In the genomic region with DNA sequence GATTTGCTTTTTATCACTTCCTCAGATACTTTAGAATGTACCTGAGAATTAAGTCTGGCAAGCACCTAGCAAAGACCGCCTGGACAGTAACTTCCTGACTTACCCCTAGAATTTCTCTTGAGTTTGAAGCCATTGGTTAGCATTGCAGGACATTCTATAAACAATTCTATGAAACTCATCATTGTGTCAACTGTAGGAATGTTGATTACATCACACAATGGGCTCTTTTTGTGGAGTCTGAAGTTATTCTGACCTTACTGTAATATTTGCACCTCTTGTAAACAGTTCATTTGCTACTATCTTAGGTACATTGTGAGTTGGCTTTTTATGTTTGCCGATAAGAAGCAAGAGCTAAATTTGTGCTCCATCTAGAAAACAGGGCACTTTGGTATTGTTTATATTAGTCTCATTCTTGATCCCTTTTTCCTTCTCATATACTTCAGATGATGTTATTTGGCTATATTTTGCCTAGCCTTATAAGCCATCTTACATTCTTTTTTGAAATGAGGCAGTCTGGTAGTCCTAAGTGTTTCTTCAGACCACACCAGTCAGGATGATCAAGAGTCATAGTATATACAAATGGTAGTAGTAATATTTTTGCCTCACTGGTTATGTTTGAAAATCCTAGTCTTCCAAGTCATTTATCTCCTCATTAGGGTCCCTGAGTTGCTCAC, we compare ENCODE assay signal across 20 cellular contexts. TPM values are rescaled to one million over a fixed set of nuclear protein-coding genes. Genes with fewer than 3 reads are reported as not detected.
DNase-seq lines count a peak whose midpoint lies in the region; ATAC-seq and TF ChIP-seq lines count a peak whose summit lies in the region.
"Had no signal": no experiment of that assay in that cellular context is flagged by ENCODE, and none has a peak within 500 bp of the region (broad histone marks: within the 10 kb centered on the region; RNA-seq: fewer than 3 reads in every experiment).

No MANE protein-coding gene starts in this region.

- H3K4me1 ChIP-seq in GM23248 (ENCODE audit: insufficient read depth) (peaks cover 15% of the 10 kb centered on the region), SJSA1 (replicated peaks) (peaks cover 19% of the 10 kb centered on the region), right cardiac atrium (ENCODE audit: control insufficient read depth, insufficient read depth, low read length) (no peaks in the 10 kb centered on the region)
- H3K4me1 ChIP-seq: thyroid gland had no signal

- H3K4me3 ChIP-seq in GM23248 (no peak overlapping the region), SJSA1 (no peak overlapping the region), fibroblast of mammary gland (ENCODE audit: control insufficient read depth, low read depth, low read length) (no peak overlapping the region), right cardiac atrium (ENCODE audit: low read length) (no peak overlapping the region)
- H3K4me3 ChIP-seq: thyroid gland had no signal

- no peaks in the 10 kb centered on the region for H3K9me2 ChIP-seq in GM23248 (ENCODE audit: insufficient read depth)

- intact Hi-C loops in right cardiac atrium (cut with DNase I): no loop called here

- H3K27me3 ChIP-seq in GM23248 (replicated peaks; ENCODE audit: insufficient read depth): no peaks in the 10 kb centered on the region
- no peaks in the 10 kb centered on the region for H3K27me3 ChIP-seq in SJSA1 (replicated peaks)
- no peaks in the 10 kb centered on the region for H3K27me3 ChIP-seq in right cardiac atrium (ENCODE audit: control insufficient read depth, insufficient read depth)
- H3K27me3 ChIP-seq: thyroid gland had no signal

- in situ Hi-C loops in GM23248 (cut with MboI): no loop called here

- H3K4me2 ChIP-seq in GM23248 (ENCODE audit: unreplicated experiment): no peak overlapping the region
- H3K4me2 ChIP-seq: KMS-11 had no signal

- DNase-seq in GM23248: peak; percentile 42
- DNase-seq in SJSA1 (ENCODE audit: low read depth in 1 of 2, low spot score in 2 of 2): peak in 1 of 2 experiments; percentile 65
- peak; percentile 16 for DNase-seq in fibroblast of mammary gland (ENCODE audit: low read depth)
- no peak for DNase-seq in type B pancreatic cell (ENCODE audit: extremely low spot score, unreplicated experiment)
- no peak for DNase-seq in right cardiac atrium
- DNase-seq in NCI-H128 (lab: John Stamatoyannopoulos, UW; ENCODE audit: unreplicated experiment): no peak
- DNase-seq in medulla oblongata (ENCODE audit: extremely low spot score): no peak
- DNase-seq: activated gamma-delta T cell treated with Interleukin-2 at 50 U/mL for 16 hours; aorta; CD4-positive, alpha-beta T cell; cortex of kidney; DMS79 treated with DMSO at 0.1 percent for 48 hours; erythroblast; NCI-H1417 treated with DMSO at 0.1 percent for 48 hours; NCI-H446; SHP77; stimulated activated CD4-positive, alpha-beta T cell treated with anti-CD3 and anti-CD28 coated beads, Interleukin-4, amount 100 ng/mL, for 4 hours; thyroid gland had no signal

- WGBS in GM23248 (ENCODE audit: low coverage in 1 of 2, low lambda C conversion rate in 2 of 2, missing lambda C conversion rate in 2 of 2), 2 experiments: 81 to 84% methylated on average over 2 of the region's 2 CpGs
- 94% methylated on average over 2 of the region's 2 CpGs for WGBS in right cardiac atrium

- no peaks in the 10 kb centered on the region for H3K36me3 ChIP-seq in GM23248 (ENCODE audit: low read depth)
- no peaks in the 10 kb centered on the region for H3K36me3 ChIP-seq in SJSA1
- H3K36me3 ChIP-seq: thyroid gland had no signal

- H3K4me3 Mint-ChIP-seq in type B pancreatic cell: peak overlapping the region; percentile 11
- H3K4me3 Mint-ChIP-seq: CD4-positive, alpha-beta T cell; T-helper 2 cell treated with Interferon-gamma antibody and Interleukin-4, amounts not matched to agents 5 μg/mL and 100 μg/mL, for 36 hours had no signal

- peak overlapping the region; percentile 49 for H3K27ac Mint-ChIP-seq in type B pancreatic cell
- H3K27ac Mint-ChIP-seq: CD4-positive, alpha-beta T cell; T-helper 2 cell treated with Interferon-gamma antibody and Interleukin-4, amounts not matched to agents 5 μg/mL and 100 μg/mL, for 36 hours had no signal

- no peak for TF ChIP-seq CTCF in fibroblast of mammary gland (conservative IDR thresholded peaks at IDR 0.05; ENCODE audit: control insufficient read depth, insufficient read depth, low read depth, low read length)
- TF ChIP-seq CTCF in type B pancreatic cell (conservative IDR thresholded peaks at IDR 0.05): no peak

- H3K27me3 Mint-ChIP-seq in type B pancreatic cell: no peaks in the 10 kb centered on the region
- H3K27me3 Mint-ChIP-seq: CD4-positive, alpha-beta T cell had no signal

- H3K79me2 ChIP-seq in GM23248 (ENCODE audit: insufficient read depth): no peaks in the 10 kb centered on the region

- H3K4me1 Mint-ChIP-seq in type B pancreatic cell (ENCODE audit: unreplicated experiment): peaks cover 10% of the 10 kb centered on the region

- H2AFZ ChIP-seq in GM23248: no peak overlapping the region

- peaks cover 14% of the 10 kb centered on the region for H3K9me3 Mint-ChIP-seq in type B pancreatic cell
- H3K9me3 Mint-ChIP-seq: CD4-positive, alpha-beta T cell; T-helper 2 cell treated with Interferon-gamma antibody and Interleukin-4, amounts not matched to agents 5 μg/mL and 100 μg/mL, for 36 hours had no signal

- H4K20me1 ChIP-seq in GM23248 (ENCODE audit: insufficient read depth): peaks cover 3% of the 10 kb centered on the region; the same call in 1 of the 2 replicates

- no peak overlapping the region for H3K9ac ChIP-seq in GM23248
- H3K9ac ChIP-seq: KMS-11 had no signal

- peaks cover 17% of the 10 kb centered on the region for H3F3A ChIP-seq in GM23248 (ENCODE audit: insufficient read depth)

- peaks cover 20% of the 10 kb centered on the region for H3K36me3 Mint-ChIP-seq in type B pancreatic cell

- ATAC-seq in right cardiac atrium: no peak

- H3K27ac ChIP-seq in GM23248: no peak overlapping the region
- peak overlapping the region; percentile 28 for H3K27ac ChIP-seq in SJSA1
- no peak overlapping the region for H3K27ac ChIP-seq in right cardiac atrium (ENCODE audit: low read length)
- H3K27ac ChIP-seq: KMS-11, thyroid gland had no signal

- H3K9me3 ChIP-seq in GM23248 (ENCODE audit: low read depth) (no peaks in the 10 kb centered on the region), SJSA1 (replicated peaks) (no peaks in the 10 kb centered on the region), right cardiac atrium (ENCODE audit: control insufficient read depth, low read length) (no peaks in the 10 kb centered on the region)
- H3K9me3 ChIP-seq: thyroid gland had no signal

RNA-seq across cellular contexts. Expression of a gene that starts 52.4 kb away (rescaled TPM):
- 11.1 and 12.3 TPM in 2 replicates for total RNA-seq in GM23248 (2014; rRNA removed; shearing (Covaris generic))
- polyA plus RNA-seq in GM23248 (2016; fragmentation: Nextera tagmentation; extraction: Ambion mirVana) (5.9 and 6.0 TPM in 2 replicates), right cardiac atrium (18.3 TPM)
- total RNA-seq in SJSA1 (2014; rRNA removed; shearing (Covaris generic)): 14.3 and 25.7 TPM in 2 replicates
- total RNA-seq in type B pancreatic cell (ENCODE audit: low replicate concordance) (13.2 and 30.2 TPM in 2 replicates), right cardiac atrium (10 to 100 TPM; 18.8 to 22.6 (median 21.6) TPM)

Comparison
In these comparisons a context has a peak if more than half of its experiments do, and no peak if none do; other contexts are left out.
1. DNase-seq: peak in GM23248 (single experiment) and fibroblast of mammary gland (single experiment); none in type B pancreatic cell (single experiment), right cardiac atrium (0 of 3), NCI-H128 (single experiment) and medulla oblongata (single experiment).